9 cellular contexts compared by ENCODE assay signal in the genomic region with DNA sequence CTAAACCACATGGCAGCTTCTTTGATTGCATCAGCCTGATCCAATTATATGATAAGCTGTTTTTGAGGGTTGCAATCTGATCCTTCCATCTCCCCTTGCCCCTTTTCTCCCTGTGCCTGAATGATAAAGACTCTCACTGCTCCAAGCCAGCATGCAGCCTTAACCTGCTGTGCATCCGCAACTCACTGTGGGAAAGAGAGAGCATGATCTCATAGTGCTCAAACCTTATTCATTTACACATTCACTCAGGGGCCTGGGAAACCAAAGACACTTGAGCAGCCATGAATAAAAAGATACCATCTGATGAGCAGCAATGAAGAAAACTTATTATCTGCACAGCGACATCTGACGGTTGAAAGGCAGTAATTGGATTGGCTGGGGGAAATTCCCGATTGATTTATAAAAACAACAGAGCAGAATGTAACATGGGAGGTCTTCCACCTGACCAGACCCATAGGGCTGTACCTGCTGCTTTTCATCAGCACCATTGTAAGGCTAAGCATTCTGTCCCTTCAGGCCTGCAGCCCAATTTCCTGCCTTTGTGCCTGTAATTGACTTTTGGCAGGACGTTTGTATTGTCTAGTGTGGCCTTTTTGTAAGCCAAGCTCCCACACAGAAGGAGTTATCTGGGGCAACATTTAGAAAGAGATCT.
DNase-seq lines count a peak whose midpoint lies in the region; TF ChIP-seq lines count a peak whose summit lies in the region.
"Had no signal": no experiment of that assay in that cellular context is flagged by ENCODE, and none has a peak within 500 bp of the region (broad histone marks: within the 10 kb centered on the region; RNA-seq: fewer than 3 reads in every experiment).

No MANE protein-coding gene starts in this region.

- no peak for TF ChIP-seq CTCF in stomach (IDR thresholded peaks at IDR 0.05)

- 62 to 74% (median 65%) methylated on average over 5 of the region's 5 CpGs for WGBS in stomach, 5 donors

- intact Hi-C loops in stomach (cut with DNase I; ENCODE audit: low total_unique reads) = loop anchor here (5.0 kb wide), 1 partner anchor 98 kb away; no protein-coding TSS in a partner anchor

- DNase-seq in NCI-H1417 (lab: John Stamatoyannopoulos, UW) (peak in 2 of 3 experiments; percentile 11 to 73), NCI-H1417 treated with DMSO at 0.1 percent for 48 hours (lab: John Stamatoyannopoulos, UW) (no peak), SK-N-DZ (ENCODE audit: low spot score) (peak; percentile 78), iPS DF 19.7 (ENCODE audit: low read depth, low spot score) (peak; percentile 82), stomach (no peak), NCI-H2029 treated with DMSO at 0.1 percent for 48 hours (lab: John Stamatoyannopoulos, UW) (no peak)
- DNase-seq in NK-92 treated with Interleukin-12 subunit alpha and Interleukin-12 subunit beta, amount 100 ng/mL, for 24 hours (lab: John Stamatoyannopoulos, UW) = no peak
- DNase-seq in stimulated activated CD4-positive, alpha-beta T cell treated with anti-CD3 and anti-CD28 coated beads, Interleukin-2, amount 100 ng/mL, for 48 hours = no peak
- DNase-seq: activated T-cell treated with anti-CD3 and anti-CD28 coated beads, Interleukin-2, amount 50 U/mL, for 1 hour had no signal

- no peaks in the 10 kb centered on the region for H3K27me3 ChIP-seq in stomach

- no peaks in the 10 kb centered on the region for H3K36me3 ChIP-seq in stomach

- no peak for TF ChIP-seq EP300 in stomach (IDR thresholded peaks at IDR 0.05)

- no peak overlapping the region for H3K4me3 ChIP-seq in stomach

- TF ChIP-seq POLR2A in stomach (IDR thresholded peaks at IDR 0.05) = no peak

- no peaks in the 10 kb centered on the region for H3K9me3 ChIP-seq in stomach

- peaks cover 9 to 74% (median 42%) of the 10 kb centered on the region in 4 donors for H3K4me1 ChIP-seq in stomach

- peak overlapping the region in 4 of 5 donors; percentile 41 to 65 (median 54) for H3K27ac ChIP-seq in stomach

Comparison
In these comparisons a context has a peak if more than half of its experiments do, and no peak if none do; other contexts are left out.
1. DNase-seq: peak in NCI-H1417 (2 of 3), SK-N-DZ (single experiment) and iPS DF 19.7 (single experiment); none in NCI-H1417 treated with DMSO at 0.1 percent for 48 hours (single experiment), stomach (single experiment), NK-92 treated with Interleukin-12 subunit alpha and Interleukin-12 subunit beta, amount 100 ng/mL, for 24 hours (single experiment), stimulated activated CD4-positive, alpha-beta T cell treated with anti-CD3 and anti-CD28 coated beads, Interleukin-2, amount 100 ng/mL, for 48 hours (0 of 2) and NCI-H2029 treated with DMSO at 0.1 percent for 48 hours (single experiment).